ENCODE assay signal across 14 cellular contexts in the genomic region with DNA sequence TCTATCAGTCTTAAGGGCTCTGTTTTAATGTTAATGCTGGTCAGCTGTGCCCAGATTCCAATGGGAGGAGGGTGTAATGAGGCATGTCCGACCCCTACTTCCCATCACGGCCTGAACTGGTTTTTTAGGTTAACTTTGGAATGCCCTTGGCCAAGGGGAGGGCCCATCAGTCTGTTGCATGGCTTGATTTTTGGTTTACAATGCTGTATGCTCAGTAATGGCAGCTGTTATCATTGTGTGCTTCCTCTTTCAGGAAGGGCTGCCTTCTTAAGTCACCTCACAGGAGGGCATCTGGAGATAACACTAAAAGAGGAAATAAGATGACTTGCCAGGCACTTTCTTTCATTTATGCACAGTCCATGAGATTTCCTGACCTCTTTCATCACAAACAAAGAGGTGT. TPM values are rescaled to one million over a fixed set of nuclear protein-coding genes. Genes with fewer than 3 reads are reported as not detected.
DNase-seq lines count a peak whose midpoint lies in the region; ATAC-seq and TF ChIP-seq lines count a peak whose summit lies in the region.
"Had no signal": no experiment of that assay in that cellular context is flagged by ENCODE, and none has a peak within 500 bp of the region (broad histone marks: within the 10 kb centered on the region; RNA-seq: fewer than 3 reads in every experiment).

No MANE protein-coding gene starts in this region.

- ATAC-seq in left colon (peak; percentile 86), GM19035 (IDR thresholded peaks at IDR 0.05; ENCODE audit: unreplicated experiment) (no peak)

- H3K4me3 ChIP-seq in MM.1S (ENCODE audit: low read length) = no peak overlapping the region
- no peak overlapping the region for H3K4me3 ChIP-seq in ovary
- no peak overlapping the region for H3K4me3 ChIP-seq in colonic mucosa
- H3K4me3 ChIP-seq: thyroid gland had no signal

- H3K9ac ChIP-seq in MM.1S (ENCODE audit: low read length) (no peak overlapping the region), colonic mucosa (ENCODE audit: low read depth in 2 of 2, low read length in 2 of 2) (no peak overlapping the region)

- no peaks in the 10 kb centered on the region for H3F3A ChIP-seq in MM.1S (ENCODE audit: insufficient read depth, low read length)

- H3K27me3 Mint-ChIP-seq in Calu3 (ENCODE audit: unreplicated experiment) = no peaks in the 10 kb centered on the region
- H3K27me3 Mint-ChIP-seq: activated CD4-positive, alpha-beta T cell treated with anti-CD3 and anti-CD28 coated beads, Interleukin-2, amount 10 ng/mL, durations not matched to agents 7 days and 5 days had no signal

- no peak for TF ChIP-seq EP300 in ovary (IDR thresholded peaks at IDR 0.05)

- peak overlapping the region; percentile 90 for H3K27ac Mint-ChIP-seq in Calu3 (ENCODE audit: unreplicated experiment)
- H3K27ac Mint-ChIP-seq: activated CD4-positive, alpha-beta T cell treated with anti-CD3 and anti-CD28 coated beads, Interleukin-2, amount 10 ng/mL, durations not matched to agents 7 days and 5 days had no signal

- DNase-seq in Calu3 (no peak), MM.1S (peak; percentile 48), left colon (no peak), hepatic stellate cell (ENCODE audit: low spot score) (no peak), ovary (no peak), colonic mucosa (no peak)
- DNase-seq: activated CD4-positive, alpha-beta T cell treated with anti-CD3 and anti-CD28 coated beads, Interleukin-2, amount 10 ng/mL, durations not matched to agents 7 days and 5 days; C1 segment of cervical spinal cord; midbrain; NK-92 treated with Interleukin-12 subunit alpha and Interleukin-12 subunit beta, amount 100 ng/mL, for 24 hours; thyroid gland had no signal

- intact Hi-C loops in Calu3 (cut with micrococcal nuclease; ENCODE audit: unreplicated experiment) = loop anchor here (10.0 kb wide), 2 partner anchors 189 to 309 kb away; a partner anchor contains a TSS
- intact Hi-C loops in left colon (cut with DNase I, micrococcal nuclease) = no loop called here
- intact Hi-C loops in ovary (cut with DNase I) = no loop called here
- intact Hi-C loops in colonic mucosa (cut with DNase I) = no loop called here

- TF ChIP-seq POLR2A in ovary (IDR thresholded peaks at IDR 0.05) = no peak

- TF ChIP-seq CTCF in Calu3 (IDR thresholded peaks at IDR 0.05; ENCODE audit: unreplicated experiment) = no peak
- no peak; the same call in 1 of the 2 replicates for TF ChIP-seq CTCF in MM.1S (IDR thresholded peaks at IDR 0.05; ENCODE audit: low read length)
- TF ChIP-seq CTCF in ovary (IDR thresholded peaks at IDR 0.05) = no peak
- no peak for TF ChIP-seq CTCF in colonic mucosa (IDR thresholded peaks at IDR 0.05)

- H3K36me3 Mint-ChIP-seq in Calu3 (ENCODE audit: insufficient read depth, unreplicated experiment) = peaks cover 15% of the 10 kb centered on the region

- 56 to 66% (median 63%) methylated on average over 2 of the region's 2 CpGs for WGBS in ovary, 3 donors

- no peaks in the 10 kb centered on the region for H4K20me1 ChIP-seq in MM.1S (ENCODE audit: insufficient read depth, low read length)

- H2AFZ ChIP-seq in MM.1S (ENCODE audit: low read length) = 0 out of 2 replicates have a peak overlapping the region, but pooled peaks have one; percentile 42

- peak overlapping the region; percentile 11; the same call in 1 of the 2 replicates for H3K4me2 ChIP-seq in MM.1S (ENCODE audit: low read depth, low read length)

- no TSS peak for BruUV-seq in Calu3 (replicated peaks; lab: Mats Ljungman, UMichigan)

- no peaks in the 10 kb centered on the region for H3K36me3 ChIP-seq in MM.1S (replicated peaks; ENCODE audit: insufficient read depth, low read length)
- H3K36me3 ChIP-seq in ovary = no peaks in the 10 kb centered on the region
- no peaks in the 10 kb centered on the region for H3K36me3 ChIP-seq in colonic mucosa
- H3K36me3 ChIP-seq: thyroid gland had no signal

- no peaks in the 10 kb centered on the region for H3K9me3 ChIP-seq in MM.1S (replicated peaks; ENCODE audit: insufficient read depth, low read length)
- peaks cover 0 to 3% of the 10 kb centered on the region in 2 donors for H3K9me3 ChIP-seq in ovary
- H3K9me3 ChIP-seq in colonic mucosa = no peaks in the 10 kb centered on the region
- H3K9me3 ChIP-seq: thyroid gland had no signal

- peaks cover 46% of the 10 kb centered on the region for H3K4me1 Mint-ChIP-seq in Calu3 (ENCODE audit: low read depth, unreplicated experiment)
- H3K4me1 Mint-ChIP-seq: activated CD4-positive, alpha-beta T cell treated with anti-CD3 and anti-CD28 coated beads, Interleukin-2, amount 10 ng/mL, durations not matched to agents 7 days and 5 days had no signal

- H3K4me1 ChIP-seq in MM.1S (ENCODE audit: low read length) = peaks cover 27% of the 10 kb centered on the region
- H3K4me1 ChIP-seq in ovary (ENCODE audit: insufficient read depth) = peaks cover 1% of the 10 kb centered on the region
- no peaks in the 10 kb centered on the region for H3K4me1 ChIP-seq in colonic mucosa
- H3K4me1 ChIP-seq: thyroid gland had no signal

- H3K27ac ChIP-seq in MM.1S (ENCODE audit: low read length) = no peak overlapping the region; the same call in 1 of the 2 replicates
- H3K27ac ChIP-seq in angular gyrus (ENCODE audit: low read depth, low read length) = peak overlapping the region; percentile 35
- H3K27ac ChIP-seq in ovary = no peak overlapping the region
- H3K27ac ChIP-seq in colonic mucosa = no peak overlapping the region
- H3K27ac ChIP-seq: thyroid gland had no signal

- no peak overlapping the region for H3K4me3 Mint-ChIP-seq in Calu3 (ENCODE audit: low read depth, unreplicated experiment)
- H3K4me3 Mint-ChIP-seq: activated CD4-positive, alpha-beta T cell treated with anti-CD3 and anti-CD28 coated beads, Interleukin-2, amount 10 ng/mL, durations not matched to agents 7 days and 5 days had no signal

- peaks cover 2% of the 10 kb centered on the region for H3K9me3 Mint-ChIP-seq in Calu3 (ENCODE audit: low read depth, unreplicated experiment)

- H3K79me2 ChIP-seq in MM.1S (ENCODE audit: low read length) = no peaks in the 10 kb centered on the region

- H3K27me3 ChIP-seq in MM.1S (replicated peaks; ENCODE audit: insufficient read depth, low read length) (no peaks in the 10 kb centered on the region), ovary (no peaks in the 10 kb centered on the region), colonic mucosa (no peaks in the 10 kb centered on the region)
- H3K27me3 ChIP-seq: thyroid gland had no signal

- CTCF ChIA-PET in Calu3 (lab: Charles Lee) = interaction anchor here (0.5 kb wide), 1 partner anchor 79 kb away, joined by 5 read pairs; no protein-coding TSS in a partner anchor

- no peaks in the 10 kb centered on the region for H3K9me2 ChIP-seq in MM.1S (replicated peaks; ENCODE audit: insufficient read depth, low read length)

RNA-seq across cellular contexts. Expression of a gene that starts 36.3 kb away (rescaled TPM):
- not detected in 2 replicates for total RNA-seq in Calu3 (2022)
- not detected for total RNA-seq in left colon
- not detected for total RNA-seq in ovary
- not detected for polyA plus RNA-seq in ovary
- not detected for total RNA-seq in colonic mucosa
- total RNA-seq: activated CD4-positive, alpha-beta T cell treated with anti-CD3 and anti-CD28 coated beads, Interleukin-2, amount 10 ng/mL, durations not matched to agents 7 days and 5 days; H4; thyroid gland had no signal
